ENCODE assay signal across 15 cellular contexts in genomic region chr12:98606367-98606985, GRCh38. TPM values are rescaled to one million over a fixed set of nuclear protein-coding genes. Genes with fewer than 3 reads are reported as not detected.
DNase-seq lines count a peak whose midpoint lies in the region; ATAC-seq and TF ChIP-seq lines count a peak whose summit lies in the region.
"Had no signal": no experiment of that assay in that cellular context is flagged by ENCODE, and none has a peak within 500 bp of the region (broad histone marks: within the 10 kb centered on the region; RNA-seq: fewer than 3 reads in every experiment).

No MANE protein-coding gene starts in this region.

- no peaks in the 10 kb centered on the region for H3K79me2 ChIP-seq in OCI-LY1 (ENCODE audit: insufficient read depth, low read length)
- H3K79me2 ChIP-seq: parathyroid adenoma had no signal

- ATAC-seq in natural killer cell (no peak), esophagus mucosa (peak; percentile 23)
- ATAC-seq in natural killer cell treated with Interleukin-12 subunit alpha and Interleukin-12 subunit beta and Interleukin-15 and Interleukin-18, amount 100 ng/mL, for 72 hours, result no peak

- H4K20me1 ChIP-seq in OCI-LY1 (ENCODE audit: insufficient read depth, low read length), result no peaks in the 10 kb centered on the region

- no peak overlapping the region for H3K4me3 ChIP-seq in OCI-LY1 (ENCODE audit: low read depth, low read length, poor library complexity, severe bottlenecking)
- H3K4me3 ChIP-seq in adrenal gland, result no peak overlapping the region
- H3K4me3 ChIP-seq: PC-9 had no signal

- no peak for TF ChIP-seq CTCF in natural killer cell (IDR thresholded peaks at IDR 0.05)
- TF ChIP-seq CTCF in OCI-LY1 (IDR thresholded peaks at IDR 0.05; ENCODE audit: low read length), result peak; percentile 33; the same call in 1 of the 2 replicates
- TF ChIP-seq CTCF in adrenal gland (IDR thresholded peaks at IDR 0.05), result no peak

- H3K9ac ChIP-seq in OCI-LY1 (ENCODE audit: low read length), result no peak overlapping the region
- H3K9ac ChIP-seq: parathyroid adenoma had no signal

- H3K27ac ChIP-seq in OCI-LY1 (ENCODE audit: low read depth, low read length, poor library complexity, severe bottlenecking), result no peak overlapping the region
- H3K27ac ChIP-seq in adrenal gland, result no peak overlapping the region
- H3K27ac ChIP-seq: parathyroid adenoma, PC-9 had no signal

- no peaks in the 10 kb centered on the region for H3K9me2 ChIP-seq in OCI-LY1 (ENCODE audit: low read depth, low read length)

- peak overlapping the region; percentile 36 to 68 for H3K27ac Mint-ChIP-seq in natural killer cell
- peak overlapping the region in 1 of 2 donors; percentile 72 for H3K27ac Mint-ChIP-seq in natural killer cell treated with Interleukin-12 subunit alpha and Interleukin-12 subunit beta and Interleukin-15 and Interleukin-18, amount 100 ng/mL, for 72 hours
- no peak overlapping the region for H3K27ac Mint-ChIP-seq in activated T-helper 1 cell treated with anti-CD3 and anti-CD28 coated beads, Interleukin-12 subunit alpha, Interleukin-12 subunit beta, Interleukin-2, Interleukin-4 antibody, amounts not matched to agents 30 ng/mL and 10 ng/mL and 1 ng/mL, durations not matched to agents 14 hours and 24 hours and 36 hours
- H3K27ac Mint-ChIP-seq: activated CD4-positive, alpha-beta memory T cell treated with anti-CD3 and anti-CD28 coated beads, Interleukin-2, amount 10 ng/mL, durations not matched to agents 7 days and 5 days had no signal

- H2AFZ ChIP-seq in OCI-LY1 (ENCODE audit: low read length), result no peak overlapping the region
- H2AFZ ChIP-seq: parathyroid adenoma, PC-9 had no signal

- H3F3A ChIP-seq in OCI-LY1 (ENCODE audit: insufficient read depth, low read length), result peaks cover 8% of the 10 kb centered on the region

- no peaks in the 10 kb centered on the region for H3K27me3 ChIP-seq in OCI-LY1 (ENCODE audit: insufficient read depth, low read length)
- no peaks in the 10 kb centered on the region for H3K27me3 ChIP-seq in adrenal gland

- peak overlapping the region; percentile 53 for H3K4me3 Mint-ChIP-seq in natural killer cell
- H3K4me3 Mint-ChIP-seq in natural killer cell treated with Interleukin-12 subunit alpha and Interleukin-12 subunit beta and Interleukin-15 and Interleukin-18, amount 100 ng/mL, for 72 hours, result no peak overlapping the region
- no peak overlapping the region for H3K4me3 Mint-ChIP-seq in activated T-helper 1 cell treated with anti-CD3 and anti-CD28 coated beads, Interleukin-12 subunit alpha, Interleukin-12 subunit beta, Interleukin-2, Interleukin-4 antibody, amounts not matched to agents 30 ng/mL and 10 ng/mL and 1 ng/mL, durations not matched to agents 14 hours and 24 hours and 36 hours
- H3K4me3 Mint-ChIP-seq: activated CD4-positive, alpha-beta memory T cell treated with anti-CD3 and anti-CD28 coated beads, Interleukin-2, amount 10 ng/mL, durations not matched to agents 7 days and 5 days; central memory CD8-positive, alpha-beta T cell had no signal

- TF ChIP-seq POLR2A in adrenal gland (IDR thresholded peaks at IDR 0.05), result no peak

- 51 to 69% (median 64%) methylated on average over 2 of the region's 2 CpGs for WGBS in adrenal gland, 4 donors

- H3K36me3 ChIP-seq in OCI-LY1 (ENCODE audit: insufficient read depth, low read length) (peaks cover 28% of the 10 kb centered on the region), adrenal gland (replicated peaks in 1 of 2) (peaks cover 0 to 32% of the 10 kb centered on the region in 2 donors)

- no peak for DNase-seq in natural killer cell
- DNase-seq in natural killer cell treated with Interleukin-12 subunit alpha and Interleukin-12 subunit beta and Interleukin-15 and Interleukin-18, amount 100 ng/mL, for 72 hours (ENCODE audit: low spot score), result no peak
- DNase-seq in activated T-helper 1 cell treated with anti-CD3 and anti-CD28 coated beads, Interleukin-12 subunit alpha, Interleukin-12 subunit beta, Interleukin-2, Interleukin-4 antibody, amounts not matched to agents 30 ng/mL and 10 ng/mL and 1 ng/mL, durations not matched to agents 14 hours and 24 hours and 36 hours (ENCODE audit: low spot score), result no peak
- DNase-seq in CD1c-positive myeloid dendritic cell (ENCODE audit: extremely low spot score), result no peak
- no peak for DNase-seq in activated CD4-positive, alpha-beta T cell treated with anti-CD3 and anti-CD28 coated beads for 1 hour
- no peak for DNase-seq in adrenal gland
- DNase-seq: activated CD4-positive, alpha-beta memory T cell treated with anti-CD3 and anti-CD28 coated beads, Interleukin-2, amount 10 ng/mL, durations not matched to agents 7 days and 5 days; activated naive CD4-positive, alpha-beta T cell; mesendoderm; NCI-H2171 treated with DMSO at 0.1 percent for 48 hours; PC-9 had no signal

- no peaks in the 10 kb centered on the region for H3K9me3 Mint-ChIP-seq in natural killer cell
- H3K9me3 Mint-ChIP-seq in natural killer cell treated with Interleukin-12 subunit alpha and Interleukin-12 subunit beta and Interleukin-15 and Interleukin-18, amount 100 ng/mL, for 72 hours, result no peaks in the 10 kb centered on the region
- H3K9me3 Mint-ChIP-seq in activated T-helper 1 cell treated with anti-CD3 and anti-CD28 coated beads, Interleukin-12 subunit alpha, Interleukin-12 subunit beta, Interleukin-2, Interleukin-4 antibody, amounts not matched to agents 30 ng/mL and 10 ng/mL and 1 ng/mL, durations not matched to agents 14 hours and 24 hours and 36 hours, result no peaks in the 10 kb centered on the region
- H3K9me3 Mint-ChIP-seq: activated CD4-positive, alpha-beta memory T cell treated with anti-CD3 and anti-CD28 coated beads, Interleukin-2, amount 10 ng/mL, durations not matched to agents 7 days and 5 days; central memory CD8-positive, alpha-beta T cell had no signal

- no peak overlapping the region for H3K4me2 ChIP-seq in OCI-LY1 (ENCODE audit: low read length)
- H3K4me2 ChIP-seq: PC-9 had no signal

- H3K9me3 ChIP-seq in OCI-LY1 (ENCODE audit: low read length) (no peaks in the 10 kb centered on the region), adrenal gland (replicated peaks in 1 of 3) (no peaks in the 10 kb centered on the region)

- H3K4me1 ChIP-seq in OCI-LY1 (ENCODE audit: insufficient read depth, low read length, severe bottlenecking) (peaks cover 4% of the 10 kb centered on the region), adrenal gland (replicated peaks in 1 of 2) (no peaks in the 10 kb centered on the region)
- H3K4me1 ChIP-seq: parathyroid adenoma had no signal

- peaks cover 12% of the 10 kb centered on the region for H3K36me3 Mint-ChIP-seq in natural killer cell
- H3K36me3 Mint-ChIP-seq in natural killer cell treated with Interleukin-12 subunit alpha and Interleukin-12 subunit beta and Interleukin-15 and Interleukin-18, amount 100 ng/mL, for 72 hours, result peaks cover 10% of the 10 kb centered on the region
- peaks cover 15% of the 10 kb centered on the region for H3K36me3 Mint-ChIP-seq in activated T-helper 1 cell treated with anti-CD3 and anti-CD28 coated beads, Interleukin-12 subunit alpha, Interleukin-12 subunit beta, Interleukin-2, Interleukin-4 antibody, amounts not matched to agents 30 ng/mL and 10 ng/mL and 1 ng/mL, durations not matched to agents 14 hours and 24 hours and 36 hours (ENCODE audit: low read depth)

- no peaks in the 10 kb centered on the region for H3K27me3 Mint-ChIP-seq in natural killer cell (ENCODE audit: low read depth in 2 of 2)
- no peaks in the 10 kb centered on the region for H3K27me3 Mint-ChIP-seq in natural killer cell treated with Interleukin-12 subunit alpha and Interleukin-12 subunit beta and Interleukin-15 and Interleukin-18, amount 100 ng/mL, for 72 hours
- H3K27me3 Mint-ChIP-seq in activated T-helper 1 cell treated with anti-CD3 and anti-CD28 coated beads, Interleukin-12 subunit alpha, Interleukin-12 subunit beta, Interleukin-2, Interleukin-4 antibody, amounts not matched to agents 30 ng/mL and 10 ng/mL and 1 ng/mL, durations not matched to agents 14 hours and 24 hours and 36 hours (ENCODE audit: insufficient read depth), result no peaks in the 10 kb centered on the region
- H3K27me3 Mint-ChIP-seq: activated CD4-positive, alpha-beta memory T cell treated with anti-CD3 and anti-CD28 coated beads, Interleukin-2, amount 10 ng/mL, durations not matched to agents 7 days and 5 days; central memory CD8-positive, alpha-beta T cell had no signal

- peaks cover 7 to 11% of the 10 kb centered on the region in 2 donors for H3K4me1 Mint-ChIP-seq in natural killer cell
- H3K4me1 Mint-ChIP-seq in natural killer cell treated with Interleukin-12 subunit alpha and Interleukin-12 subunit beta and Interleukin-15 and Interleukin-18, amount 100 ng/mL, for 72 hours (ENCODE audit: low read depth in 2 of 2), result peaks cover 0 to 5% of the 10 kb centered on the region in 2 donors
- H3K4me1 Mint-ChIP-seq in activated T-helper 1 cell treated with anti-CD3 and anti-CD28 coated beads, Interleukin-12 subunit alpha, Interleukin-12 subunit beta, Interleukin-2, Interleukin-4 antibody, amounts not matched to agents 30 ng/mL and 10 ng/mL and 1 ng/mL, durations not matched to agents 14 hours and 24 hours and 36 hours (ENCODE audit: low read depth), result peaks cover 7% of the 10 kb centered on the region
- H3K4me1 Mint-ChIP-seq: central memory CD8-positive, alpha-beta T cell had no signal

- intact Hi-C loops in natural killer cell (cut with micrococcal nuclease) (no loop called here), adrenal gland (cut with DNase I) (no loop called here)
- intact Hi-C loops in activated T-helper 1 cell treated with anti-CD3 and anti-CD28 coated beads, Interleukin-12 subunit alpha, Interleukin-12 subunit beta, Interleukin-2, Interleukin-4 antibody, amounts not matched to agents 30 ng/mL and 10 ng/mL and 1 ng/mL, durations not matched to agents 14 hours and 24 hours and 36 hours (cut with micrococcal nuclease), result no loop called here

RNA-seq across cellular contexts. Expression of gene SLC25A3, which starts 13.0 kb away (rescaled TPM):
- total RNA-seq in natural killer cell (100 to 1,000 TPM; 393 to 490 (median 433) TPM), esophagus mucosa (543 TPM), adrenal gland (1,000 to 10,000 TPM in 1 of 8 donors, 100 to 1,000 TPM in 7; 674 to 1,555 (median 714) TPM)
- total RNA-seq in natural killer cell treated with Interleukin-12 subunit alpha and Interleukin-12 subunit beta and Interleukin-15 and Interleukin-18, amount 100 ng/mL, for 72 hours, result 100 to 1,000 TPM; 444 to 571 TPM
- 570 and 580 TPM in 2 replicates for total RNA-seq in activated T-helper 1 cell treated with anti-CD3 and anti-CD28 coated beads, Interleukin-12 subunit alpha, Interleukin-12 subunit beta, Interleukin-2, Interleukin-4 antibody, amounts not matched to agents 30 ng/mL and 10 ng/mL and 1 ng/mL, durations not matched to agents 14 hours and 24 hours and 36 hours
- 100 to 1,000 TPM; 362 to 912 (median 745) TPM for polyA plus RNA-seq in adrenal gland

RNA-seq across cellular contexts. Expression of gene IKBIP, which starts 38.1 kb away (rescaled TPM):
- total RNA-seq in natural killer cell, result 1 to 10 TPM; 3.9 to 6.3 (median 4.6) TPM
- total RNA-seq in natural killer cell treated with Interleukin-12 subunit alpha and Interleukin-12 subunit beta and Interleukin-15 and Interleukin-18, amount 100 ng/mL, for 72 hours, result 10 to 100 TPM; 22.1 to 23.9 TPM
- total RNA-seq in esophagus mucosa, result 4.1 TPM
- total RNA-seq in activated T-helper 1 cell treated with anti-CD3 and anti-CD28 coated beads, Interleukin-12 subunit alpha, Interleukin-12 subunit beta, Interleukin-2, Interleukin-4 antibody, amounts not matched to agents 30 ng/mL and 10 ng/mL and 1 ng/mL, durations not matched to agents 14 hours and 24 hours and 36 hours, result 35.5 and 36.5 TPM in 2 replicates
- 10 to 100 TPM in 7 of 8 donors, 1 to 10 TPM in 1; 7.2 to 22.9 (median 11.9) TPM for total RNA-seq in adrenal gland
- polyA plus RNA-seq in adrenal gland, result 10 to 100 TPM; 13.6 to 15.2 (median 14.8) TPM

RNA-seq across cellular contexts. Expression of gene APAF1, which starts 38.6 kb away (rescaled TPM):
- total RNA-seq in natural killer cell (10 to 100 TPM; 33.5 to 43.7 (median 34.9) TPM), esophagus mucosa (4.1 TPM), adrenal gland (10 to 100 TPM in 4 of 8 donors, 1 to 10 TPM in 4; 5.5 to 16.5 (median 10.2) TPM)
- 10 to 100 TPM; 25.9 to 33.2 TPM for total RNA-seq in natural killer cell treated with Interleukin-12 subunit alpha and Interleukin-12 subunit beta and Interleukin-15 and Interleukin-18, amount 100 ng/mL, for 72 hours
- 21.2 and 23.9 TPM in 2 replicates for total RNA-seq in activated T-helper 1 cell treated with anti-CD3 and anti-CD28 coated beads, Interleukin-12 subunit alpha, Interleukin-12 subunit beta, Interleukin-2, Interleukin-4 antibody, amounts not matched to agents 30 ng/mL and 10 ng/mL and 1 ng/mL, durations not matched to agents 14 hours and 24 hours and 36 hours
- 1 to 10 TPM; 2.8 to 6.7 (median 4.1) TPM for polyA plus RNA-seq in adrenal gland
